In the genomic region with DNA sequence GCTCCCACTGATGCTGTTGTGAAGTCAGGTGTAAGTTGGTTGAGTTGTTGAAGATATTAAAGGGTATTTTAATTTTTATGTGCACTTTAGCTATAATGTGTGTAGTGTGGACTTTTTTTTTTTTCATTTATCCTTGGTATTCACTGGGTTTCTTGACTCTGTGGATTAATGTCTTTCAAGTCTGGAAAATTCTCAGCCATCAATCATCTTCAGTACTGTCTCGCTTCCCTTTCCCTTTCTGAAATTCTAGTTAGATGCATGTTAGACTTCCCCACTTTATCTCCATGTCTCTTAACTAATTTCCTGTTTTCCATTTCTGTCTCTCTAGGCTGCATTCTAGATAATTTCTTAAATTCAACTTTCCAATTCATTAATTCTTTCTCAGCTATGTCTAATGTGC, we compare ENCODE assay signal across 24 cellular contexts.
"Had no signal": no experiment of that assay in that cellular context is flagged by ENCODE, and none has a peak within 500 bp of the region (broad histone marks: within the 10 kb centered on the region; RNA-seq: fewer than 3 reads in every experiment).

No MANE protein-coding gene starts in this region.

- H3K79me2 ChIP-seq: hepatocyte had no signal

- FAIRE-seq: frontal cortex, islet of Langerhans, urothelium cell line had no signal

- H3K4me3 Mint-ChIP-seq: natural killer cell; neural progenitor cell; stimulated activated effector memory CD8-positive, alpha-beta T cell treated with anti-CD3 and anti-CD28 coated beads, Interleukin-12 subunit alpha, Interleukin-12 subunit beta, amount 100 ng/mL, for 72 hours; stimulated activated naive CD8-positive, alpha-beta T cell treated with anti-CD3 and anti-CD28 coated beads, Interleukin-15, Interleukin-2, amounts not matched to agents 100 ng/mL and 50 ng/mL, for 24 hours had no signal

- H3K27me3 ChIP-seq: dorsolateral prefrontal cortex, heart left ventricle, hepatocyte, left lung, neural progenitor cell, right atrium auricular region, tibial nerve, upper lobe of left lung had no signal

- H3K36me3 Mint-ChIP-seq: natural killer cell; neural progenitor cell; stimulated activated effector memory CD8-positive, alpha-beta T cell treated with anti-CD3 and anti-CD28 coated beads, Interleukin-12 subunit alpha, Interleukin-12 subunit beta, amount 100 ng/mL, for 72 hours had no signal

- H3K9me3 ChIP-seq: left lung, prostate gland, right atrium auricular region, thoracic aorta, tibial nerve, upper lobe of left lung had no signal

- H3K4me2 ChIP-seq: hepatocyte, neural progenitor cell, smooth muscle cell had no signal

- H3K27ac ChIP-seq: dorsolateral prefrontal cortex, heart left ventricle, hepatocyte, left lung, neural progenitor cell, prostate gland, right atrium auricular region, thoracic aorta, tibial nerve, upper lobe of left lung had no signal

- H3K4me1 Mint-ChIP-seq: natural killer cell; neural progenitor cell; stimulated activated effector memory CD8-positive, alpha-beta T cell treated with anti-CD3 and anti-CD28 coated beads, Interleukin-12 subunit alpha, Interleukin-12 subunit beta, amount 100 ng/mL, for 72 hours had no signal

- H3K9me3 Mint-ChIP-seq: natural killer cell; stimulated activated effector memory CD8-positive, alpha-beta T cell treated with anti-CD3 and anti-CD28 coated beads, Interleukin-12 subunit alpha, Interleukin-12 subunit beta, amount 100 ng/mL, for 72 hours; stimulated activated naive CD8-positive, alpha-beta T cell treated with anti-CD3 and anti-CD28 coated beads, Interleukin-15, Interleukin-2, amounts not matched to agents 100 ng/mL and 50 ng/mL, for 24 hours had no signal

- H3K9ac ChIP-seq: neural progenitor cell had no signal

- H3K27me3 Mint-ChIP-seq: stimulated activated naive CD8-positive, alpha-beta T cell treated with anti-CD3 and anti-CD28 coated beads, Interleukin-15, Interleukin-2, amounts not matched to agents 100 ng/mL and 50 ng/mL, for 24 hours had no signal

- H2AFZ ChIP-seq: hepatocyte, neural progenitor cell had no signal

- H3K27ac Mint-ChIP-seq: natural killer cell; neural progenitor cell; stimulated activated effector memory CD8-positive, alpha-beta T cell treated with anti-CD3 and anti-CD28 coated beads, Interleukin-12 subunit alpha, Interleukin-12 subunit beta, amount 100 ng/mL, for 72 hours had no signal

- H3K4me1 ChIP-seq: heart left ventricle, left lung, neural progenitor cell, prostate gland, right atrium auricular region, tibial nerve, upper lobe of left lung had no signal

- H3K36me3 ChIP-seq: heart left ventricle, left lung, neural progenitor cell, prostate gland, right atrium auricular region, thoracic aorta, tibial nerve, upper lobe of left lung had no signal

- ATAC-seq: heart left ventricle; left cardiac atrium; left lung; natural killer cell; sciatic nerve; stimulated activated effector memory CD8-positive, alpha-beta T cell treated with anti-CD3 and anti-CD28 coated beads, Interleukin-12 subunit alpha, Interleukin-12 subunit beta, amount 100 ng/mL, for 72 hours had no signal

- H3K4me3 ChIP-seq: dorsolateral prefrontal cortex, heart left ventricle, hepatocyte, left lung, neural progenitor cell, prostate gland, right atrium auricular region, smooth muscle cell, thoracic aorta, tibial nerve, upper lobe of left lung had no signal

- DNase-seq: cerebellar nuclear complex; dorsolateral prefrontal cortex; effector CD4-positive, alpha-beta T cell; heart left ventricle; left cardiac atrium; left lung; mesendoderm; natural killer cell; stimulated activated CD4-positive, alpha-beta T cell treated with anti-CD3 and anti-CD28 coated beads, Interleukin-2, amount 100 ng/mL, for 24 hours; stimulated activated CD4-positive, alpha-beta T cell treated with anti-CD3 and anti-CD28 coated beads, Interleukin-4, amount 100 ng/mL, for 24 hours; upper lobe of left lung had no signal
